29 cellular contexts compared by ENCODE assay signal in genomic region chr2:34107811-34108210, GRCh38.
"Had no signal": no experiment of that assay in that cellular context is flagged by ENCODE, and none has a peak within 500 bp of the region (broad histone marks: within the 10 kb centered on the region; RNA-seq: fewer than 3 reads in every experiment).

No MANE protein-coding gene starts in this region.

- H3K27ac Mint-ChIP-seq: activated B cell treated with CpG ODN at 0.5 μM for 24 hours; activated CD4-positive, alpha-beta T cell treated with anti-CD3 and anti-CD28 coated beads, Interleukin-2, amount 10 ng/mL, durations not matched to agents 24 days and 14 days; activated CD8-positive, alpha-beta memory T cell treated with anti-CD3 and anti-CD28 coated beads, Interleukin-2, amount 10 ng/mL, durations not matched to agents 7 days and 5 days; activated naive CD4-positive, alpha-beta T cell treated with anti-CD3 and anti-CD28 coated beads for 36 hours; activated naive CD8-positive, alpha-beta T cell; activated T-cell treated with anti-CD3 and anti-CD28 coated beads, Interleukin-2, amount 50 U/mL, for 24 hours; activated T-helper 1 cell treated with anti-CD3 and anti-CD28 coated beads, Interleukin-12 subunit alpha, Interleukin-12 subunit beta, Interleukin-2, Interleukin-4 antibody, amounts not matched to agents 30 ng/mL and 10 ng/mL and 1 ng/mL, durations not matched to agents 14 hours and 24 hours and 36 hours; IgD-negative memory B cell; T-helper 17 cell had no signal

- H3K36me3 ChIP-seq: Peyer's patch, SJCRH30 had no signal

- ATAC-seq: activated CD8-positive, alpha-beta memory T cell treated with anti-CD3 and anti-CD28 coated beads, Interleukin-2, amount 10 ng/mL, durations not matched to agents 7 days and 5 days; T-helper 17 cell had no signal

- H3K36me3 Mint-ChIP-seq: activated CD8-positive, alpha-beta memory T cell treated with anti-CD3 and anti-CD28 coated beads, Interleukin-2, amount 10 ng/mL, durations not matched to agents 7 days and 5 days; activated naive CD8-positive, alpha-beta T cell; IgD-negative memory B cell had no signal

- H3K27ac ChIP-seq: Peyer's patch, RWPE1, SJCRH30 had no signal

- H3K9me3 ChIP-seq: Peyer's patch, SJCRH30 had no signal

- H3K4me3 Mint-ChIP-seq: activated B cell treated with CpG ODN at 0.5 μM for 24 hours; activated CD4-positive, alpha-beta T cell treated with anti-CD3 and anti-CD28 coated beads, Interleukin-2, amount 10 ng/mL, durations not matched to agents 24 days and 14 days; activated CD8-positive, alpha-beta memory T cell treated with anti-CD3 and anti-CD28 coated beads, Interleukin-2, amount 10 ng/mL, durations not matched to agents 7 days and 5 days; activated naive CD4-positive, alpha-beta T cell treated with anti-CD3 and anti-CD28 coated beads for 36 hours; activated naive CD8-positive, alpha-beta T cell; activated T-cell treated with anti-CD3 and anti-CD28 coated beads, Interleukin-2, amount 50 U/mL, for 24 hours; activated T-helper 1 cell treated with anti-CD3 and anti-CD28 coated beads, Interleukin-12 subunit alpha, Interleukin-12 subunit beta, Interleukin-2, Interleukin-4 antibody, amounts not matched to agents 30 ng/mL and 10 ng/mL and 1 ng/mL, durations not matched to agents 14 hours and 24 hours and 36 hours; IgD-negative memory B cell; T-helper 17 cell had no signal

- H3K9me3 Mint-ChIP-seq: activated B cell treated with CpG ODN at 0.5 μM for 24 hours; activated CD4-positive, alpha-beta T cell treated with anti-CD3 and anti-CD28 coated beads, Interleukin-2, amount 10 ng/mL, durations not matched to agents 24 days and 14 days; activated naive CD4-positive, alpha-beta T cell treated with anti-CD3 and anti-CD28 coated beads for 36 hours; activated T-cell treated with anti-CD3 and anti-CD28 coated beads, Interleukin-2, amount 50 U/mL, for 24 hours; activated T-helper 1 cell treated with anti-CD3 and anti-CD28 coated beads, Interleukin-12 subunit alpha, Interleukin-12 subunit beta, Interleukin-2, Interleukin-4 antibody, amounts not matched to agents 30 ng/mL and 10 ng/mL and 1 ng/mL, durations not matched to agents 14 hours and 24 hours and 36 hours; IgD-negative memory B cell had no signal

- H3K4me3 ChIP-seq: Peyer's patch, SJCRH30 had no signal

- H3K27me3 Mint-ChIP-seq: activated B cell treated with CpG ODN at 0.5 μM for 24 hours; activated CD4-positive, alpha-beta T cell treated with anti-CD3 and anti-CD28 coated beads, Interleukin-2, amount 10 ng/mL, durations not matched to agents 24 days and 14 days; activated CD8-positive, alpha-beta memory T cell treated with anti-CD3 and anti-CD28 coated beads, Interleukin-2, amount 10 ng/mL, durations not matched to agents 7 days and 5 days; activated T-cell treated with anti-CD3 and anti-CD28 coated beads, Interleukin-2, amount 50 U/mL, for 24 hours; IgD-negative memory B cell; T-helper 17 cell had no signal

- H3K27me3 ChIP-seq: Peyer's patch, SJCRH30 had no signal

- H3K4me1 ChIP-seq: Peyer's patch, SJCRH30 had no signal

- DNase-seq: activated B cell treated with CpG ODN at 0.5 μM for 24 hours; activated CD4-positive, alpha-beta T cell treated with anti-CD3 and anti-CD28 coated beads for 1 hour; activated CD4-positive, alpha-beta T cell treated with anti-CD3 and anti-CD28 coated beads, Interleukin-2, amount 10 ng/mL, durations not matched to agents 24 days and 14 days; activated CD4-positive, alpha-beta T cell treated with anti-CD3 and anti-CD28 coated beads, Interleukin-2, amount 50 U/mL, for 48 hours; activated CD8-positive, alpha-beta memory T cell treated with anti-CD3 and anti-CD28 coated beads, Interleukin-2, amount 10 ng/mL, durations not matched to agents 7 days and 5 days; activated gamma-delta T cell; activated naive CD4-positive, alpha-beta T cell treated with anti-CD3 and anti-CD28 coated beads for 36 hours; activated T-cell treated with anti-CD3 and anti-CD28 coated beads, Interleukin-2, amount 50 U/mL, for 24 hours; amygdala; KG1; MV-4-11; NCI-H1092 treated with DMSO at 0.1 percent for 48 hours; NCI-H1417 treated with DMSO at 0.1 percent for 48 hours; NCI-H1694; NCI-H2029; NCI-H2107; NCI-H510A treated with DMSO at 0.1 percent for 48 hours; NCI-H69; NK-92 treated with Interleukin-12 subunit alpha and Interleukin-12 subunit beta, amount 100 ng/mL, for 24 hours; OCI-M1; Peyer's patch; Right ventricle myocardium superior; SJCRH30; T-helper 17 cell; T1000 had no signal

- H3K4me1 Mint-ChIP-seq: activated B cell treated with CpG ODN at 0.5 μM for 24 hours; activated CD4-positive, alpha-beta T cell treated with anti-CD3 and anti-CD28 coated beads, Interleukin-2, amount 10 ng/mL, durations not matched to agents 24 days and 14 days; activated CD8-positive, alpha-beta memory T cell treated with anti-CD3 and anti-CD28 coated beads, Interleukin-2, amount 10 ng/mL, durations not matched to agents 7 days and 5 days; IgD-negative memory B cell; T-helper 17 cell had no signal
